Comparison of ENCODE assay signal across 9 cellular contexts in genomic region chr2:238895901-238896600, GRCh38. TPM values are rescaled to one million over a fixed set of nuclear protein-coding genes. Genes with fewer than 3 reads are reported as not detected.
A peak's percentile ranks its signal among the peaks of the same experiment; 100 is the strongest.
DNase-seq lines count a peak whose midpoint lies in the region; ATAC-seq lines count a peak whose summit lies in the region.
"Had no signal": no experiment of that assay in that cellular context is flagged by ENCODE, and none has a peak within 500 bp of the region (broad histone marks: within the 10 kb centered on the region; RNA-seq: fewer than 3 reads in every experiment).

No MANE protein-coding gene starts in this region.

- H3K27me3 Mint-ChIP-seq in stimulated activated naive CD8-positive, alpha-beta T cell treated with anti-CD3 and anti-CD28 coated beads, Interleukin-15, amount 100 ng/mL, for 72 hours: peaks cover 31% of the 10 kb centered on the region

- H3K9me3 Mint-ChIP-seq in stimulated activated naive CD8-positive, alpha-beta T cell treated with anti-CD3 and anti-CD28 coated beads, Interleukin-15, amount 100 ng/mL, for 72 hours: no peaks in the 10 kb centered on the region

- peak; percentile 96 for DNase-seq in GM04504 (ENCODE audit: low read depth)
- peak; percentile 89 for DNase-seq in astrocyte of the hippocampus (ENCODE audit: low read depth, low spot score)
- peak; percentile 22 for DNase-seq in iPS DF 4.7 (ENCODE audit: extremely low read depth, low spot score)
- peak; percentile 76 for DNase-seq in sciatic nerve (ENCODE audit: low spot score)
- no peak for DNase-seq in stimulated activated naive CD8-positive, alpha-beta T cell treated with anti-CD3 and anti-CD28 coated beads, Interleukin-15, amount 100 ng/mL, for 72 hours
- no peak for DNase-seq in mucosa of gallbladder (ENCODE audit: low spot score)
- DNase-seq: effector CD4-positive, alpha-beta T cell had no signal

- H3K4me1 Mint-ChIP-seq in stimulated activated naive CD8-positive, alpha-beta T cell treated with anti-CD3 and anti-CD28 coated beads, Interleukin-15, amount 100 ng/mL, for 72 hours: no peaks in the 10 kb centered on the region

- ATAC-seq in sciatic nerve (peak; percentile 84), HG03378 (IDR thresholded peaks at IDR 0.05; ENCODE audit: unreplicated experiment) (no peak), GM21717 (IDR thresholded peaks at IDR 0.05; ENCODE audit: unreplicated experiment) (no peak)
- no peak for ATAC-seq in stimulated activated naive CD8-positive, alpha-beta T cell treated with anti-CD3 and anti-CD28 coated beads, Interleukin-15, amount 100 ng/mL, for 72 hours

- intact Hi-C loops in sciatic nerve (cut with DNase I): no loop called here

- no peak overlapping the region for H3K27ac Mint-ChIP-seq in stimulated activated naive CD8-positive, alpha-beta T cell treated with anti-CD3 and anti-CD28 coated beads, Interleukin-15, amount 100 ng/mL, for 72 hours

- H3K4me3 Mint-ChIP-seq in stimulated activated naive CD8-positive, alpha-beta T cell treated with anti-CD3 and anti-CD28 coated beads, Interleukin-15, amount 100 ng/mL, for 72 hours: no peak overlapping the region

RNA-seq across cellular contexts. Expression of gene TWIST2, which starts 48.2 kb away (rescaled TPM):
- total RNA-seq in sciatic nerve (13.6 TPM), mucosa of gallbladder (5.9 TPM)

Comparison
In these comparisons a context has a peak if more than half of its experiments do, and no peak if none do; other contexts are left out.
1. DNase-seq: peak in GM04504 (single experiment), astrocyte of the hippocampus (single experiment), iPS DF 4.7 (single experiment) and sciatic nerve (single experiment); none in stimulated activated naive CD8-positive, alpha-beta T cell treated with anti-CD3 and anti-CD28 coated beads, Interleukin-15, amount 100 ng/mL, for 72 hours (0 of 2) and mucosa of gallbladder (single experiment).